In the genomic region with DNA sequence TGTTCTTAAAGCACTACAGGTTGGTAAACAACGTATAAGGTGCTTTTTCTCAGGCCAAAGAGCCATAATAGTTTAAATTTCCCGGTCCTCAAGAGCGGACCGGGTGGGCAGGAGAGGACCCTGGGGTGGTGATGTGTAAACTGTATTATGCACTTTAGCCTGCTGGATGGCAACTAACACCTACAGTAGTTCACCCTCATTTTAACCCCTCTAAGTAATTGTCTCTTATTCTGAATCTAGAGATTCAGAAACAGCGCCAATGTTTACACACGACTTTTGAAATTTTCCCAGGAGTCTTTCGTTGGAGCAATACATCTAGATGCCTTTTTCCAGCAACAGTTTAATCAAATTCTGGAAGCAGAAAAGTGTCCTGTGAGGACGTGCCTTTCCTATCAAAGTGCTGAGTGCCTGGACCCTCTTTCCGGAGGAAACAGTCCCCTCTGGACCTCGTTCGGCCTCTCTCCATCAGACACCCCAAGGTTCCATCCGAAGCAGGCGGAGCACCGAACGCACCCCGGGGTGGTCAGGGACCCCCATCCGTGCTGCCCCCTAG, we compare ENCODE assay signal across 8 cellular contexts. TPM values are rescaled to one million over a fixed set of nuclear protein-coding genes. Genes with fewer than 3 reads are reported as not detected.
A peak's percentile ranks its signal among the peaks of the same experiment; 100 is the strongest.
DNase-seq lines count a peak whose midpoint lies in the region; ATAC-seq lines count a peak whose summit lies in the region.

No MANE protein-coding gene starts in this region.

- no peaks in the 10 kb centered on the region for H3K9me3 Mint-ChIP-seq in activated CD4-positive, alpha-beta memory T cell treated with anti-CD3 and anti-CD28 coated beads, Interleukin-2, amount 10 ng/mL, durations not matched to agents 7 days and 5 days
- H3K9me3 Mint-ChIP-seq in stimulated activated effector memory CD8-positive, alpha-beta T cell treated with anti-CD3 and anti-CD28 coated beads, Interleukin-12 subunit alpha, Interleukin-12 subunit beta, amount 100 ng/mL, for 72 hours = no peaks in the 10 kb centered on the region

- CTCF ChIA-PET in activated CD4-positive, alpha-beta memory T cell treated with anti-CD3 and anti-CD28 coated beads, Interleukin-2, amount 10 ng/mL, durations not matched to agents 7 days and 5 days (lab: Charles Lee) = no interaction called here

- H3K4me3 Mint-ChIP-seq in activated CD4-positive, alpha-beta memory T cell treated with anti-CD3 and anti-CD28 coated beads, Interleukin-2, amount 10 ng/mL, durations not matched to agents 7 days and 5 days = peak overlapping the region; percentile 65
- peak overlapping the region; percentile 69 for H3K4me3 Mint-ChIP-seq in stimulated activated effector memory CD8-positive, alpha-beta T cell treated with anti-CD3 and anti-CD28 coated beads, Interleukin-12 subunit alpha, Interleukin-12 subunit beta, amount 100 ng/mL, for 72 hours

- H3K27me3 Mint-ChIP-seq in activated CD4-positive, alpha-beta memory T cell treated with anti-CD3 and anti-CD28 coated beads, Interleukin-2, amount 10 ng/mL, durations not matched to agents 7 days and 5 days = peaks cover 58% of the 10 kb centered on the region

- no peaks in the 10 kb centered on the region for H3K36me3 Mint-ChIP-seq in activated CD4-positive, alpha-beta memory T cell treated with anti-CD3 and anti-CD28 coated beads, Interleukin-2, amount 10 ng/mL, durations not matched to agents 7 days and 5 days (ENCODE audit: low read depth)
- no peaks in the 10 kb centered on the region for H3K36me3 Mint-ChIP-seq in stimulated activated effector memory CD8-positive, alpha-beta T cell treated with anti-CD3 and anti-CD28 coated beads, Interleukin-12 subunit alpha, Interleukin-12 subunit beta, amount 100 ng/mL, for 72 hours

- DNase-seq in NCI-H1105 treated with DMSO at 0.1 percent for 48 hours (lab: John Stamatoyannopoulos, UW) (peak; percentile 35), NCI-H1105 (lab: John Stamatoyannopoulos, UW) (no peak), SHP77 treated with DMSO at 0.1 percent for 48 hours (lab: John Stamatoyannopoulos, UW) (no peak), occipital lobe (lab: John Stamatoyannopoulos, UW) (no peak)
- no peak for DNase-seq in activated CD4-positive, alpha-beta memory T cell treated with anti-CD3 and anti-CD28 coated beads, Interleukin-2, amount 10 ng/mL, durations not matched to agents 7 days and 5 days
- no peak for DNase-seq in stimulated activated effector memory CD8-positive, alpha-beta T cell treated with anti-CD3 and anti-CD28 coated beads, Interleukin-12 subunit alpha, Interleukin-12 subunit beta, amount 100 ng/mL, for 72 hours (ENCODE audit: low spot score in 2 of 2)

- no peak overlapping the region for H3K27ac Mint-ChIP-seq in activated CD4-positive, alpha-beta memory T cell treated with anti-CD3 and anti-CD28 coated beads, Interleukin-2, amount 10 ng/mL, durations not matched to agents 7 days and 5 days
- no peak overlapping the region for H3K27ac Mint-ChIP-seq in stimulated activated effector memory CD8-positive, alpha-beta T cell treated with anti-CD3 and anti-CD28 coated beads, Interleukin-12 subunit alpha, Interleukin-12 subunit beta, amount 100 ng/mL, for 72 hours

- peak overlapping the region; percentile 87 for H3K4me3 ChIP-seq in iPS-11a (ENCODE audit: low read depth, low read length)

- H3K4me1 Mint-ChIP-seq in activated CD4-positive, alpha-beta memory T cell treated with anti-CD3 and anti-CD28 coated beads, Interleukin-2, amount 10 ng/mL, durations not matched to agents 7 days and 5 days = peaks cover 13% of the 10 kb centered on the region
- H3K4me1 Mint-ChIP-seq in stimulated activated effector memory CD8-positive, alpha-beta T cell treated with anti-CD3 and anti-CD28 coated beads, Interleukin-12 subunit alpha, Interleukin-12 subunit beta, amount 100 ng/mL, for 72 hours = peaks cover 13% of the 10 kb centered on the region

- POLR2A ChIA-PET in activated CD4-positive, alpha-beta memory T cell treated with anti-CD3 and anti-CD28 coated beads, Interleukin-2, amount 10 ng/mL, durations not matched to agents 7 days and 5 days (lab: Charles Lee) = no interaction called here

- ATAC-seq in stimulated activated effector memory CD8-positive, alpha-beta T cell treated with anti-CD3 and anti-CD28 coated beads, Interleukin-12 subunit alpha, Interleukin-12 subunit beta, amount 100 ng/mL, for 72 hours = no peak
- no peak for ATAC-seq in HG03432 (IDR thresholded peaks at IDR 0.05; ENCODE audit: unreplicated experiment)

RNA-seq across cellular contexts. Expression of a gene that starts 0.7 kb away (rescaled TPM):
- total RNA-seq in activated CD4-positive, alpha-beta memory T cell treated with anti-CD3 and anti-CD28 coated beads, Interleukin-2, amount 10 ng/mL, durations not matched to agents 7 days and 5 days = 1 to 10 TPM; 1.2 to 1.4 TPM
- total RNA-seq in occipital lobe = 3.6 TPM
